ENCODE assay signal across 8 cellular contexts in genomic region chr20:561437-562231, GRCh38. TPM values are rescaled to one million over a fixed set of nuclear protein-coding genes. Genes with fewer than 3 reads are reported as not detected.
DNase-seq lines count a peak whose midpoint lies in the region; ATAC-seq and TF ChIP-seq lines count a peak whose summit lies in the region.

No MANE protein-coding gene starts in this region.

- H3K4me1 ChIP-seq in HEK293 (ENCODE audit: control insufficient read depth, insufficient read depth, low read length) (no peaks in the 10 kb centered on the region), lower lobe of right lung (no peaks in the 10 kb centered on the region)

- H3K9me3 Mint-ChIP-seq in activated CD4-positive, alpha-beta T cell treated with anti-CD3 and anti-CD28 coated beads for 36 hours (ENCODE audit: low read depth): no peaks in the 10 kb centered on the region
- no peaks in the 10 kb centered on the region for H3K9me3 Mint-ChIP-seq in stimulated activated memory B cell treated with anti-CD40 and anti-IgM and Interleukin-4, amounts not matched to agents 10 μg/mL and 1 μg/mL and 100 μg/mL, for 72 hours

- H3K27ac Mint-ChIP-seq in activated CD4-positive, alpha-beta T cell treated with anti-CD3 and anti-CD28 coated beads for 36 hours: no peak overlapping the region
- H3K27ac Mint-ChIP-seq in stimulated activated memory B cell treated with anti-CD40 and anti-IgM and Interleukin-4, amounts not matched to agents 10 μg/mL and 1 μg/mL and 100 μg/mL, for 72 hours: no peak overlapping the region

- H3K4me3 ChIP-seq in HEK293 (ENCODE audit: low read depth, low read length): no peak overlapping the region
- H3K4me3 ChIP-seq in lower lobe of right lung: no peak overlapping the region

- peak; percentile 84 for ATAC-seq in activated CD4-positive, alpha-beta T cell treated with anti-CD3 and anti-CD28 coated beads for 36 hours
- ATAC-seq in lower lobe of right lung: peak; percentile 81 to 87
- peak; percentile 65 for ATAC-seq in stimulated activated memory B cell treated with anti-CD40 and anti-IgM and Interleukin-4, amounts not matched to agents 10 μg/mL and 1 μg/mL and 100 μg/mL, for 72 hours
- no peak for ATAC-seq in HG03097 (IDR thresholded peaks at IDR 0.05; ENCODE audit: low FRiP score, unreplicated experiment)

- in situ Hi-C loops in Caki2 (cut with HindIII; ENCODE audit: low pct_unique_long_range_greater_than_20kb, low sequenced_read_pairs): no loop called here

- H3K27ac ChIP-seq in HEK293 (ENCODE audit: extremely low read depth, low read depth, low read length): no peak overlapping the region
- H3K27ac ChIP-seq in lower lobe of right lung: no peak overlapping the region

- H3K9me3 ChIP-seq in HEK293 (ENCODE audit: control insufficient read depth, insufficient read depth, low read depth, low read length): no peaks in the 10 kb centered on the region
- H3K9me3 ChIP-seq in lower lobe of right lung: no peaks in the 10 kb centered on the region

- H3K36me3 Mint-ChIP-seq in activated CD4-positive, alpha-beta T cell treated with anti-CD3 and anti-CD28 coated beads for 36 hours (ENCODE audit: low read depth): no peaks in the 10 kb centered on the region
- H3K36me3 Mint-ChIP-seq in stimulated activated memory B cell treated with anti-CD40 and anti-IgM and Interleukin-4, amounts not matched to agents 10 μg/mL and 1 μg/mL and 100 μg/mL, for 72 hours: no peaks in the 10 kb centered on the region

- intact Hi-C loops in activated CD4-positive, alpha-beta T cell treated with anti-CD3 and anti-CD28 coated beads for 36 hours (cut with DNase I, micrococcal nuclease): loop anchor here (1.0 to 5.0 kb wide), 5 partner anchors 84 to 178 kb away; no protein-coding TSS in a partner anchor
- intact Hi-C loops in lower lobe of right lung (cut with DNase I): loop anchor here (10.0 kb wide), 1 partner anchor 173 kb away; no protein-coding TSS in a partner anchor

- POLR2A ChIA-PET in HEK293 (lab: Yijun Ruan, JAX): interaction anchor here (1.4 to 1.6 kb wide), 2 partner anchors 84 to 91 kb away, joined by 3 to 4 read pairs; partner anchors contain the start of gene SRXN1
- POLR2A ChIA-PET in activated CD4-positive, alpha-beta T cell treated with anti-CD3 and anti-CD28 coated beads for 36 hours (lab: Charles Lee): no interaction called here

- no peaks in the 10 kb centered on the region for H3K4me1 Mint-ChIP-seq in activated CD4-positive, alpha-beta T cell treated with anti-CD3 and anti-CD28 coated beads for 36 hours
- H3K4me1 Mint-ChIP-seq in stimulated activated memory B cell treated with anti-CD40 and anti-IgM and Interleukin-4, amounts not matched to agents 10 μg/mL and 1 μg/mL and 100 μg/mL, for 72 hours: peaks cover 6% of the 10 kb centered on the region

- H3K27me3 Mint-ChIP-seq in activated CD4-positive, alpha-beta T cell treated with anti-CD3 and anti-CD28 coated beads for 36 hours: peaks cover 2% of the 10 kb centered on the region
- H3K27me3 Mint-ChIP-seq in stimulated activated memory B cell treated with anti-CD40 and anti-IgM and Interleukin-4, amounts not matched to agents 10 μg/mL and 1 μg/mL and 100 μg/mL, for 72 hours: peaks cover 13% of the 10 kb centered on the region

- DNase-seq in Caki2 (ENCODE audit: low read depth) (peak; percentile 60), NCI-H345 treated with DMSO at 0.1 percent for 48 hours (lab: John Stamatoyannopoulos, UW; ENCODE audit: unreplicated experiment) (peak; percentile 50), dermis blood vessel endothelial cell (peak; percentile 89), lower lobe of right lung (no peak)
- DNase-seq in activated CD4-positive, alpha-beta T cell treated with anti-CD3 and anti-CD28 coated beads for 36 hours: peak; percentile 76

- TF ChIP-seq CTCF in HEK293 (tag by site-specific recombination; IDR thresholded peaks at IDR 0.05): peak; percentile 83
- peak; percentile 96 for TF ChIP-seq CTCF in lower lobe of right lung (IDR thresholded peaks at IDR 0.05)

- CTCF ChIA-PET in HEK293 (lab: Yijun Ruan, JAX): interaction anchor here (0.6 to 7.9 kb wide), 42 partner anchors 10 to 272 kb away, joined by 3 to 130 read pairs (median 5); partner anchors contain the start of genes FAM110A, SLC52A3 and SRXN1
- CTCF ChIA-PET in activated CD4-positive, alpha-beta T cell treated with anti-CD3 and anti-CD28 coated beads for 36 hours (lab: Charles Lee): interaction anchor here (0.8 to 1.6 kb wide), 14 partner anchors 9 to 366 kb away, joined by 3 to 20 read pairs (median 4); no protein-coding TSS in a partner anchor

- no peak overlapping the region for H3K4me3 Mint-ChIP-seq in activated CD4-positive, alpha-beta T cell treated with anti-CD3 and anti-CD28 coated beads for 36 hours
- H3K4me3 Mint-ChIP-seq in stimulated activated memory B cell treated with anti-CD40 and anti-IgM and Interleukin-4, amounts not matched to agents 10 μg/mL and 1 μg/mL and 100 μg/mL, for 72 hours: no peak overlapping the region

- no peaks in the 10 kb centered on the region for H3K27me3 ChIP-seq in lower lobe of right lung (ENCODE audit: low read depth)

- H3K36me3 ChIP-seq in HEK293 (ENCODE audit: control insufficient read depth in 2 of 2, insufficient read depth in 1 of 2, low read length in 2 of 2): no peaks in the 10 kb centered on the region
- H3K36me3 ChIP-seq in lower lobe of right lung: no peaks in the 10 kb centered on the region

TF ChIP-seq in HEK293, 187 proteins besides CTCF, POLR2A, EP300 and RAD21:
- 0 out of 2 replicates have a peak, but pooled peaks have one; percentile 12 for TF ChIP-seq ZSCAN30 (tag by site-specific recombination; IDR thresholded peaks at IDR 0.05)
- no peak for TF ChIP-seq ZNF48 (tag by site-specific recombination; IDR thresholded peaks at IDR 0.05)
- TF ChIP-seq SCRT2 (tag by site-specific recombination; IDR thresholded peaks at IDR 0.05): peak; percentile 63
- TF ChIP-seq, protein P1, sequence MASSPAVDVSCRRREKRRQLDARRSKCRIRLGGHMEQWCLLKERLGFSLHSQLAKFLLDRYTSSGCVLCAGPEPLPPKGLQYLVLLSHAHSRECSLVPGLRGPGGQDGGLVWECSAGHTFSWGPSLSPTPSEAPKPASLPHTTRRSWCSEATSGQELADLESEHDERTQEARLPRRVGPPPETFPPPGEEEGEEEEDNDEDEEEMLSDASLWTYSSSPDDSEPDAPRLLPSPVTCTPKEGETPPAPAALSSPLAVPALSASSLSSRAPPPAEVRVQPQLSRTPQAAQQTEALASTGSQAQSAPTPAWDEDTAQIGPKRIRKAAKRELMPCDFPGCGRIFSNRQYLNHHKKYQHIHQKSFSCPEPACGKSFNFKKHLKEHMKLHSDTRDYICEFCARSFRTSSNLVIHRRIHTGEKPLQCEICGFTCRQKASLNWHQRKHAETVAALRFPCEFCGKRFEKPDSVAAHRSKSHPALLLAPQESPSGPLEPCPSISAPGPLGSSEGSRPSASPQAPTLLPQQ (tag by site-specific recombination; IDR thresholded peaks at IDR 0.05): no peak
- 0 out of 2 replicates have a peak, but pooled peaks have one; percentile 7 for TF ChIP-seq GLIS1 (tag by site-specific recombination; IDR thresholded peaks at IDR 0.05)
- peak; percentile 83 for TF ChIP-seq SCRT1 (tag by site-specific recombination; IDR thresholded peaks at IDR 0.05; ENCODE audit: borderline replicate concordance)
- peak; percentile 96 for TF ChIP-seq ZNF654 (tag by site-specific recombination; IDR thresholded peaks at IDR 0.05; ENCODE audit: low read depth)
- 0 out of 2 replicates have a peak, but pooled peaks have one; percentile 19 for TF ChIP-seq ZNF184 (tag by site-specific recombination; IDR thresholded peaks at IDR 0.05)
- 0 out of 2 replicates have a peak, but pooled peaks have one; percentile 19 for TF ChIP-seq ZEB2 (tag by site-specific recombination; IDR thresholded peaks at IDR 0.05)
- no peak for TF ChIP-seq ZNF664 (tag by site-specific recombination; IDR thresholded peaks at IDR 0.05)
- TF ChIP-seq PRDM1 (tag by site-specific recombination; IDR thresholded peaks at IDR 0.05): peak; percentile 38
- peak; percentile 45; the same call in 1 of the 2 replicates for TF ChIP-seq ZNF600 (tag by site-specific recombination; IDR thresholded peaks at IDR 0.05)

RNA-seq across cellular contexts. Expression of gene CSNK2A1, which starts 18.0 kb away (rescaled TPM):
- 183 and 228 TPM in 2 replicates for total RNA-seq in Caki2 (2014; rRNA removed; shearing (Covaris generic); ENCODE audit: low replicate concordance)
- total RNA-seq in activated CD4-positive, alpha-beta T cell treated with anti-CD3 and anti-CD28 coated beads for 36 hours: 100 to 1,000 TPM; 179 to 254 TPM
- total RNA-seq in dermis blood vessel endothelial cell (128 and 213 TPM in 2 replicates), lower lobe of right lung (86.3 TPM)

RNA-seq across cellular contexts. Expression of gene TCF15, which starts 48.5 kb away (rescaled TPM):
- total RNA-seq in Caki2 (2014; rRNA removed; shearing (Covaris generic); ENCODE audit: low replicate concordance): not detected in 2 replicates
- total RNA-seq in activated CD4-positive, alpha-beta T cell treated with anti-CD3 and anti-CD28 coated beads for 36 hours: not detected
- 2.0 and 2.7 TPM in 2 replicates for total RNA-seq in dermis blood vessel endothelial cell
- 0.65 TPM for total RNA-seq in lower lobe of right lung
